Comparison of ENCODE assay signal across 20 cellular contexts in the genomic region with DNA sequence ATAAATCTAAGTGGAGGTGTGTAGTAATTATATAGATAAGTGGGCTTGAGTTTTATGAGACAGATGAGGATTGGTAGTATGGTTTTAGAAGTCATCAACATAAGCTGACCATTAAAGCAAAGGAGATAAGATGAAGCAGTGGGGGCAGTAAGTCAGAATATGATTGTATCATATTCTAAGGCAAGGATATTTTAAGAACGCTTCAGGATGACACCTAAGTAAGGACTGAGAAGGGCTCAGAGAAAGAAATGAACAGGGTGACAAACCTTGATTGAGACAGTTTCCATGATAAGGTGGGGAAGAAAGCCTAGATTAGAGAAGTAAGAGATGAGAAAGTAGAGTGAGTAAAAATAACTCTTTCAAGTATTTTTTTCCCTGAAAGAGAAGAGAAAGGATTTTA.
"Had no signal": no experiment of that assay in that cellular context is flagged by ENCODE, and none has a peak within 500 bp of the region (broad histone marks: within the 10 kb centered on the region; RNA-seq: fewer than 3 reads in every experiment).

No MANE protein-coding gene starts in this region.

- H3K9me3 ChIP-seq: colonic mucosa, esophagus squamous epithelium, gastrocnemius medialis, heart right ventricle, left lung, lower lobe of right lung, mucosa of descending colon had no signal

- H3K4me3 ChIP-seq: colonic mucosa, esophagus squamous epithelium, gastrocnemius medialis, heart right ventricle, left lung, lower lobe of right lung, mucosa of descending colon had no signal

- DNase-seq: colonic mucosa; cortex of kidney; effector CD8-positive, alpha-beta T cell; effector memory CD8-positive, alpha-beta T cell; endodermal cell; erythroblast; esophagus squamous epithelium; foreskin melanocyte; gastrocnemius medialis; glutamatergic neuron; head of caudate nucleus; heart right ventricle; hippocampal formation; left cardiac atrium; left lung; left ventricle myocardium superior; lower lobe of right lung; mesenchymal stem cell; mucosa of descending colon had no signal

- ATAC-seq: effector memory CD8-positive, alpha-beta T cell; esophagus mucosa; gastrocnemius medialis; heart right ventricle; left cardiac atrium; left lung; left ventricle myocardium superior; lower lobe of right lung; mucosa of descending colon had no signal

- H3K4me1 ChIP-seq: colonic mucosa, esophagus squamous epithelium, gastrocnemius medialis, heart right ventricle, left lung, lower lobe of right lung had no signal

- H3K36me3 ChIP-seq: colonic mucosa, esophagus squamous epithelium, gastrocnemius medialis, heart right ventricle, left lung, lower lobe of right lung had no signal

- H3K27me3 ChIP-seq: colonic mucosa, esophagus squamous epithelium, gastrocnemius medialis, heart right ventricle, left lung had no signal
